14 cellular contexts compared by ENCODE assay signal in genomic region chr13:26219726-26220125, GRCh38. TPM values are rescaled to one million over a fixed set of nuclear protein-coding genes. Genes with fewer than 3 reads are reported as not detected.
DNase-seq lines count a peak whose midpoint lies in the region; ATAC-seq, FAIRE-seq and TF ChIP-seq lines count a peak whose summit lies in the region.
"Had no signal": no experiment of that assay in that cellular context is flagged by ENCODE, and none has a peak within 500 bp of the region (broad histone marks: within the 10 kb centered on the region; RNA-seq: fewer than 3 reads in every experiment).

No MANE protein-coding gene starts in this region.

- intact Hi-C loops in endothelial cell of umbilical vein (cut with micrococcal nuclease) = loop anchor here (10.0 kb wide), 1 partner anchor 205 kb away; no protein-coding TSS in a partner anchor

- H3K36me3 Mint-ChIP-seq in neural progenitor cell = peaks cover 21% of the 10 kb centered on the region

- no TSS peak for BruUV-seq in endothelial cell of umbilical vein (replicated peaks; lab: Mats Ljungman, UMichigan)

- no peak for TF ChIP-seq RAD21 in SK-N-SH (IDR thresholded peaks at IDR 0.05; ENCODE audit: low read length)

- H4K20me1 ChIP-seq in SK-N-SH (ENCODE audit: insufficient read depth) (no peaks in the 10 kb centered on the region), endothelial cell of umbilical vein (replicated peaks; ENCODE audit: control insufficient read depth, extremely low read depth, insufficient read depth, low read length) (peaks cover 2% of the 10 kb centered on the region), neural progenitor cell (ENCODE audit: low read depth) (no peaks in the 10 kb centered on the region)

- H3K27me3 ChIP-seq in SK-N-SH (ENCODE audit: insufficient read depth) (no peaks in the 10 kb centered on the region), endothelial cell of umbilical vein (ENCODE audit: control insufficient read depth in 2 of 2, insufficient read depth in 2 of 2, low read length in 2 of 2) (no peaks in the 10 kb centered on the region), neural progenitor cell (peaks cover 14% of the 10 kb centered on the region)
- H3K27me3 ChIP-seq: esophagus muscularis mucosa had no signal

- TF ChIP-seq EP300 in SK-N-SH (IDR thresholded peaks at IDR 0.05; ENCODE audit: borderline replicate concordance in 1 of 2, low read depth in 1 of 2, low read length in 1 of 2) = no peak

- no peak for FAIRE-seq in endothelial cell of umbilical vein (lab: Jason Lieb, UNC)
- no peak for FAIRE-seq in GM12892 (lab: Jason Lieb, UNC)

- H3K9me2 ChIP-seq in SK-N-SH = no peaks in the 10 kb centered on the region

- H3K9me1 ChIP-seq in endothelial cell of umbilical vein (replicated peaks; ENCODE audit: control insufficient read depth, extremely low read depth, insufficient read depth, low read length) = no peaks in the 10 kb centered on the region

- no peak overlapping the region for H3K27ac ChIP-seq in SK-N-SH (ENCODE audit: low read depth in 2 of 2, low read length in 1 of 2)
- H3K27ac ChIP-seq in endothelial cell of umbilical vein (ENCODE audit: insufficient read depth, low read depth, low read length) = peak overlapping the region; percentile 6
- no peak overlapping the region for H3K27ac ChIP-seq in neural progenitor cell
- H3K27ac ChIP-seq: 22Rv1, esophagus muscularis mucosa had no signal

- H2AFZ ChIP-seq in SK-N-SH (ENCODE audit: low read depth) (no peak overlapping the region), endothelial cell of umbilical vein (ENCODE audit: low read depth, low read length) (no peak overlapping the region), neural progenitor cell (replicated peaks) (no peak overlapping the region)

- peaks cover 25% of the 10 kb centered on the region for H3K79me2 ChIP-seq in SK-N-SH (ENCODE audit: insufficient read depth)
- H3K79me2 ChIP-seq in endothelial cell of umbilical vein (ENCODE audit: control insufficient read depth, insufficient read depth, low read length) = peaks cover 20% of the 10 kb centered on the region
- H3K79me2 ChIP-seq in neural progenitor cell (ENCODE audit: low read depth) = peaks cover 20% of the 10 kb centered on the region

- H3K9me3 ChIP-seq in SK-N-SH (no peaks in the 10 kb centered on the region), endothelial cell of umbilical vein (replicated peaks; ENCODE audit: control insufficient read depth, insufficient read depth, low read length) (no peaks in the 10 kb centered on the region), neural progenitor cell (ENCODE audit: low read depth) (no peaks in the 10 kb centered on the region)
- H3K9me3 ChIP-seq: esophagus muscularis mucosa had no signal

- H3K36me3 ChIP-seq in SK-N-SH (replicated peaks in 1 of 2; ENCODE audit: control insufficient read depth in 1 of 2, insufficient read depth in 2 of 2, low read length in 1 of 2) (peaks cover 57 to 60% of the 10 kb centered on the region in 2 experiments), endothelial cell of umbilical vein (ENCODE audit: control insufficient read depth in 2 of 2, extremely low read depth in 1 of 2, insufficient read depth in 2 of 2, low read length in 2 of 2) (peaks cover 13 to 33% of the 10 kb centered on the region in 2 experiments), neural progenitor cell (peaks cover 27% of the 10 kb centered on the region)

- CTCF ChIA-PET in SK-N-SH (lab: Yijun Ruan, JAX) (interaction anchor here (2.3 kb wide), 1 partner anchor 35 kb away, joined by 7 read pairs; no protein-coding TSS in a partner anchor), endothelial cell of umbilical vein (lab: Charles Lee) (interaction anchor here (1.4 to 1.7 kb wide), 2 partner anchors 17 to 479 kb away, joined by 3 to 5 read pairs; no protein-coding TSS in a partner anchor)

- H3K4me1 ChIP-seq in SK-N-SH (ENCODE audit: control insufficient read depth in 1 of 2, insufficient read depth in 2 of 2, low read depth in 1 of 2, low read length in 1 of 2) = peaks cover 0 to 10% of the 10 kb centered on the region in 2 experiments; a peak in 3 of 4 replicates
- peaks cover 21% of the 10 kb centered on the region for H3K4me1 ChIP-seq in endothelial cell of umbilical vein (ENCODE audit: control insufficient read depth, extremely low read depth, insufficient read depth, low read length)
- H3K4me1 ChIP-seq in neural progenitor cell = peaks cover 10% of the 10 kb centered on the region

- peaks cover 27% of the 10 kb centered on the region for H3K4me1 Mint-ChIP-seq in neural progenitor cell

- ATAC-seq in SK-N-SH treated with all-trans-retinoic acid at 6 μM for 48 hours = no peak
- no peak for ATAC-seq in HG03025 (IDR thresholded peaks at IDR 0.05; ENCODE audit: low FRiP score, unreplicated experiment)

- H3K27me3 Mint-ChIP-seq in neural progenitor cell (ENCODE audit: insufficient read depth, low read depth) = peaks cover 5% of the 10 kb centered on the region

- 88% methylated on average over 1 of the region's 1 CpG for WGBS in SK-N-SH (ENCODE audit: low lambda C conversion rate)

- DNase-seq in SK-N-SH = no peak
- DNase-seq in RKO (ENCODE audit: low spot score) = peak; percentile 58
- DNase-seq in endothelial cell of umbilical vein (ENCODE audit: low read depth, low spot score) = no peak
- no peak for DNase-seq in neural progenitor cell (ENCODE audit: low spot score)
- DNase-seq in GM12892 (ENCODE audit: insufficient read length) = no peak
- no peak for DNase-seq in activated gamma-delta T cell treated with Interleukin-2 at 50 U/mL for 16 hours
- DNase-seq: kidney glomerular epithelial cell; NCI-H1417 treated with DMSO at 0.1 percent for 48 hours; NCI-H748 treated with DMSO at 0.1 percent for 48 hours; stimulated activated CD4-positive, alpha-beta T cell treated with anti-CD3 and anti-CD28 coated beads, Interleukin-2, amount 100 ng/mL, for 24 hours had no signal

- H3K4me2 ChIP-seq in SK-N-SH (peak overlapping the region; percentile 77), endothelial cell of umbilical vein (ENCODE audit: insufficient read depth, low read length) (peak overlapping the region; percentile 90), neural progenitor cell (peak overlapping the region; percentile 85)

- H3K4me3 Mint-ChIP-seq in neural progenitor cell = peak overlapping the region; percentile 99

- H3K4me3 ChIP-seq in SK-N-SH (ENCODE audit: low read depth in 2 of 2, low read length in 1 of 2) = 0 out of 4 replicates have a peak overlapping the region, but pooled peaks of 1 of the 2 experiments have one; percentile 88
- no peak overlapping the region for H3K4me3 ChIP-seq in endothelial cell of umbilical vein (replicated peaks in 1 of 3; ENCODE audit: insufficient read depth in 1 of 3, low read depth in 1 of 3, low read length in 3 of 3)
- H3K4me3 ChIP-seq in neural progenitor cell = peak overlapping the region; percentile 1

- dilution Hi-C loops in endothelial cell of umbilical vein (cut with MboI; ENCODE audit: extremely low pct_ligation_motif_present, low sequenced_read_pairs) = no loop called here

- TF ChIP-seq CTCF in SK-N-SH (IDR thresholded peaks at IDR 0.05) (no peak), endothelial cell of umbilical vein (IDR thresholded peaks at IDR 0.05; ENCODE audit: extremely low read depth in 1 of 2, insufficient read depth in 1 of 2, low read depth in 1 of 2, low read length in 2 of 2) (no peak), neural progenitor cell (IDR thresholded peaks at IDR 0.05) (no peak)

- no peaks in the 10 kb centered on the region for H3K9me3 Mint-ChIP-seq in neural progenitor cell

- no peak overlapping the region for H3K27ac Mint-ChIP-seq in neural progenitor cell

- peaks cover 10% of the 10 kb centered on the region for H3F3A ChIP-seq in SK-N-SH (replicated peaks; ENCODE audit: insufficient read depth)
- peaks cover 27% of the 10 kb centered on the region for H3F3A ChIP-seq in neural progenitor cell (ENCODE audit: low read depth)

- no peak for TF ChIP-seq POLR2A in endothelial cell of umbilical vein (IDR thresholded peaks at IDR 0.05; ENCODE audit: low read depth, low read length)
- TF ChIP-seq POLR2A in GM12892 (IDR thresholded peaks at IDR 0.05; ENCODE audit: low read depth, low read length) = no peak

- no peak overlapping the region for H3K9ac ChIP-seq in SK-N-SH
- no peak overlapping the region for H3K9ac ChIP-seq in endothelial cell of umbilical vein (replicated peaks; ENCODE audit: extremely low read depth, insufficient read depth, low read length)
- H3K9ac ChIP-seq in neural progenitor cell = no peak overlapping the region

- POLR2A ChIA-PET in SK-N-SH (lab: Yijun Ruan, JAX) (no interaction called here), endothelial cell of umbilical vein (lab: Charles Lee) (no interaction called here)

TF ChIP-seq in SK-N-SH treated with all-trans-retinoic acid at 6 μM for 48 hours, 23 proteins besides CTCF, POLR2A, EP300 and RAD21 (continues in another document):
- no peak for TF ChIP-seq RARB (CRISPR knock-in tag; IDR thresholded peaks at IDR 0.05)

RNA-seq across cellular contexts. Expression of gene RNF6, which starts 2.4 kb away (rescaled TPM):
- polyA plus RNA-seq in SK-N-SH (2012; rRNA removed) = 13.8 and 21.2 TPM in 2 replicates
- polyA plus RNA-seq in SK-N-SH (2012; cell fraction: cytosol; rRNA removed) = 23.1 and 25.3 TPM in 2 replicates
- 8.1 and 15.1 TPM in 2 replicates for polyA plus RNA-seq in SK-N-SH (2012; cell fraction: nucleus; rRNA removed)
- 36.4 and 38.3 TPM in 2 replicates for total RNA-seq in endothelial cell of umbilical vein
- 9.4 and 12.7 TPM in 2 replicates for polyA plus RNA-seq in endothelial cell of umbilical vein
- 19.3 and 20.3 TPM in 2 replicates for polyA plus RNA-seq in endothelial cell of umbilical vein (2011; cell fraction: cytosol; rRNA removed)
- polyA plus RNA-seq in endothelial cell of umbilical vein (2011; cell fraction: nucleus; rRNA removed) = 20.0 and 21.9 TPM in 2 replicates
- polyA plus RNA-seq in endothelial cell of umbilical vein (2012) = 38.2 and 43.6 TPM in 2 replicates
- 26.8 and 32.1 TPM in 2 replicates for polyA minus RNA-seq in endothelial cell of umbilical vein
- 20.4 TPM for polyA minus RNA-seq in endothelial cell of umbilical vein (2011; cell fraction: cytosol; rRNA and poly(A)+ RNA removed)
- polyA minus RNA-seq in endothelial cell of umbilical vein (2011; cell fraction: nucleus; rRNA and poly(A)+ RNA removed) = 23.5 and 23.9 TPM in 2 replicates
- total RNA-seq in neural progenitor cell (ENCODE audit: low replicate concordance) = 17.3 and 25.3 TPM in 2 replicates
- polyA plus RNA-seq in GM12892 (2012; ENCODE audit: missing spikeins) = 32.6 TPM

RNA-seq across cellular contexts. Expression of gene CDK8, which starts 34.2 kb away (rescaled TPM):
- polyA plus RNA-seq in SK-N-SH (2012; rRNA removed) (10.1 and 11.3 TPM in 2 replicates), endothelial cell of umbilical vein (11.5 and 12.2 TPM in 2 replicates)
- 10.9 and 11.4 TPM in 2 replicates for polyA plus RNA-seq in SK-N-SH (2012; cell fraction: cytosol; rRNA removed)
- 12.9 and 26.3 TPM in 2 replicates for polyA plus RNA-seq in SK-N-SH (2012; cell fraction: nucleus; rRNA removed)
- total RNA-seq in endothelial cell of umbilical vein (11.9 and 13.3 TPM in 2 replicates), neural progenitor cell (ENCODE audit: low replicate concordance) (51.5 and 69.3 TPM in 2 replicates)
- 10.3 and 11.8 TPM in 2 replicates for polyA plus RNA-seq in endothelial cell of umbilical vein (2011; cell fraction: cytosol; rRNA removed)
- 27.8 and 29.7 TPM in 2 replicates for polyA plus RNA-seq in endothelial cell of umbilical vein (2011; cell fraction: nucleus; rRNA removed)
- 9.8 and 12.7 TPM in 2 replicates for polyA plus RNA-seq in endothelial cell of umbilical vein (2012)
- polyA minus RNA-seq in endothelial cell of umbilical vein = 19.1 and 22.7 TPM in 2 replicates
- polyA minus RNA-seq in endothelial cell of umbilical vein (2011; cell fraction: cytosol; rRNA and poly(A)+ RNA removed) = 6.0 TPM
- 12.6 and 13.2 TPM in 2 replicates for polyA minus RNA-seq in endothelial cell of umbilical vein (2011; cell fraction: nucleus; rRNA and poly(A)+ RNA removed)
- 14.1 TPM for polyA plus RNA-seq in GM12892 (2012; ENCODE audit: missing spikeins)
